In genomic region chr2:217489145-217489960, GRCh38 we compare ENCODE assay signal across 14 cellular contexts.
DNase-seq lines count a peak whose midpoint lies in the region; ATAC-seq and TF ChIP-seq lines count a peak whose summit lies in the region.
"Had no signal": no experiment of that assay in that cellular context is flagged by ENCODE, and none has a peak within 500 bp of the region (broad histone marks: within the 10 kb centered on the region; RNA-seq: fewer than 3 reads in every experiment).

No MANE protein-coding gene starts in this region.

- intact Hi-C loops in lower lobe of right lung (cut with DNase I), result no loop called here

- no peaks in the 10 kb centered on the region for H3K4me1 Mint-ChIP-seq in activated T-cell treated with anti-CD3 and anti-CD28 coated beads, Interleukin-2, amount 50 U/mL, for 72 hours (ENCODE audit: low read depth)
- H3K4me1 Mint-ChIP-seq in type B pancreatic cell (ENCODE audit: unreplicated experiment), result peaks cover 6% of the 10 kb centered on the region
- H3K4me1 Mint-ChIP-seq: activated CD4-positive, alpha-beta memory T cell treated with anti-CD3 and anti-CD28 coated beads, Interleukin-2, amount 10 ng/mL, durations not matched to agents 7 days and 5 days; CD4-positive, CD25-positive, alpha-beta regulatory T cell had no signal

- H3K27me3 ChIP-seq in adipocyte (replicated peaks; ENCODE audit: control insufficient read depth, insufficient read depth, low read length) (no peaks in the 10 kb centered on the region), lower lobe of right lung (ENCODE audit: low read depth) (no peaks in the 10 kb centered on the region)

- no peak overlapping the region for H3K27ac Mint-ChIP-seq in activated T-cell treated with anti-CD3 and anti-CD28 coated beads, Interleukin-2, amount 50 U/mL, for 72 hours
- no peak overlapping the region for H3K27ac Mint-ChIP-seq in type B pancreatic cell
- H3K27ac Mint-ChIP-seq: activated CD4-positive, alpha-beta memory T cell treated with anti-CD3 and anti-CD28 coated beads, Interleukin-2, amount 10 ng/mL, durations not matched to agents 7 days and 5 days; CD4-positive, CD25-positive, alpha-beta regulatory T cell had no signal

- H3K4me3 ChIP-seq in adipocyte (ENCODE audit: low read length) (no peak overlapping the region), lower lobe of right lung (no peak overlapping the region)
- H3K4me3 ChIP-seq: HAP-1 had no signal

- peaks cover 7% of the 10 kb centered on the region for H3K27me3 Mint-ChIP-seq in activated T-cell treated with anti-CD3 and anti-CD28 coated beads, Interleukin-2, amount 50 U/mL, for 72 hours (ENCODE audit: low read depth)
- H3K27me3 Mint-ChIP-seq in type B pancreatic cell, result peaks cover 3% of the 10 kb centered on the region

- H3K36me3 ChIP-seq in adipocyte (ENCODE audit: control insufficient read depth, insufficient read depth, low read length, severe bottlenecking) (no peaks in the 10 kb centered on the region), lower lobe of right lung (no peaks in the 10 kb centered on the region)
- H3K36me3 ChIP-seq: HAP-1 had no signal

- no peaks in the 10 kb centered on the region for H3K36me3 Mint-ChIP-seq in activated T-cell treated with anti-CD3 and anti-CD28 coated beads, Interleukin-2, amount 50 U/mL, for 72 hours (ENCODE audit: insufficient read depth in 2 of 2)
- H3K36me3 Mint-ChIP-seq in type B pancreatic cell, result no peaks in the 10 kb centered on the region

- ATAC-seq in lower lobe of right lung (no peak), GM19328 (IDR thresholded peaks at IDR 0.05; ENCODE audit: unreplicated experiment) (no peak)
- no peak for ATAC-seq in activated T-cell treated with anti-CD3 and anti-CD28 coated beads, Interleukin-2, amount 50 U/mL, for 72 hours (replicated peaks in 1 of 2)

- H3K4me1 ChIP-seq in adipocyte (ENCODE audit: control insufficient read depth, insufficient read depth, low read length) (no peaks in the 10 kb centered on the region), lower lobe of right lung (no peaks in the 10 kb centered on the region)
- H3K4me1 ChIP-seq: HAP-1 had no signal

- DNase-seq in DMS153 (lab: John Stamatoyannopoulos, UW), result peak; percentile 28
- peak in 2 of 3 experiments; percentile 83 to 91 for DNase-seq in NCI-H1417 (lab: John Stamatoyannopoulos, UW)
- DNase-seq in adipocyte (ENCODE audit: low read depth), result peak; percentile 40
- DNase-seq in lower lobe of right lung, result peak; percentile 45
- DNase-seq in activated T-cell treated with anti-CD3 and anti-CD28 coated beads, Interleukin-2, amount 50 U/mL, for 72 hours, result no peak
- DNase-seq in Kasumi-1 (lab: John Stamatoyannopoulos, UW), result no peak
- DNase-seq in type B pancreatic cell (ENCODE audit: extremely low spot score, unreplicated experiment), result no peak
- DNase-seq: activated CD4-positive, alpha-beta memory T cell treated with anti-CD3 and anti-CD28 coated beads, Interleukin-2, amount 10 ng/mL, durations not matched to agents 7 days and 5 days; activated naive CD4-positive, alpha-beta T cell treated with Interleukin-2 at 50 U/mL for 16 hours; CD4-positive, CD25-positive, alpha-beta regulatory T cell; stimulated activated CD8-positive, alpha-beta memory T cell treated with anti-CD3 and anti-CD28 coated beads, Interleukin-4, amount 100 ng/mL, for 48 hours had no signal

- H3K4me3 Mint-ChIP-seq in activated T-cell treated with anti-CD3 and anti-CD28 coated beads, Interleukin-2, amount 50 U/mL, for 72 hours, result no peak overlapping the region
- H3K4me3 Mint-ChIP-seq in type B pancreatic cell, result no peak overlapping the region
- H3K4me3 Mint-ChIP-seq: activated CD4-positive, alpha-beta memory T cell treated with anti-CD3 and anti-CD28 coated beads, Interleukin-2, amount 10 ng/mL, durations not matched to agents 7 days and 5 days; CD4-positive, CD25-positive, alpha-beta regulatory T cell; neural crest cell had no signal

- H3K9me3 ChIP-seq in adipocyte (ENCODE audit: control insufficient read depth, low read length) (no peaks in the 10 kb centered on the region), lower lobe of right lung (no peaks in the 10 kb centered on the region)
- H3K9me3 ChIP-seq: HAP-1 had no signal

- TF ChIP-seq CTCF in lower lobe of right lung (IDR thresholded peaks at IDR 0.05) (no peak), type B pancreatic cell (conservative IDR thresholded peaks at IDR 0.05) (no peak)

- no peak overlapping the region for H3K27ac ChIP-seq in lower lobe of right lung

- peaks cover 0 to 3% of the 10 kb centered on the region in 2 donors for H3K9me3 Mint-ChIP-seq in activated T-cell treated with anti-CD3 and anti-CD28 coated beads, Interleukin-2, amount 50 U/mL, for 72 hours
- H3K9me3 Mint-ChIP-seq in type B pancreatic cell, result peaks cover 4% of the 10 kb centered on the region
- H3K9me3 Mint-ChIP-seq: activated CD4-positive, alpha-beta memory T cell treated with anti-CD3 and anti-CD28 coated beads, Interleukin-2, amount 10 ng/mL, durations not matched to agents 7 days and 5 days had no signal

- H3K9ac ChIP-seq in adipocyte (ENCODE audit: low read length), result no peak overlapping the region

Comparison
In these comparisons a context has a peak if more than half of its experiments do, and no peak if none do; other contexts are left out.
1. DNase-seq: peak in DMS153 (single experiment), NCI-H1417 (2 of 3), adipocyte (single experiment) and lower lobe of right lung (single experiment); none in activated T-cell treated with anti-CD3 and anti-CD28 coated beads, Interleukin-2, amount 50 U/mL, for 72 hours (0 of 2), Kasumi-1 (0 of 2) and type B pancreatic cell (single experiment).